ENCODE assay signal across 20 cellular contexts in the genomic region with DNA sequence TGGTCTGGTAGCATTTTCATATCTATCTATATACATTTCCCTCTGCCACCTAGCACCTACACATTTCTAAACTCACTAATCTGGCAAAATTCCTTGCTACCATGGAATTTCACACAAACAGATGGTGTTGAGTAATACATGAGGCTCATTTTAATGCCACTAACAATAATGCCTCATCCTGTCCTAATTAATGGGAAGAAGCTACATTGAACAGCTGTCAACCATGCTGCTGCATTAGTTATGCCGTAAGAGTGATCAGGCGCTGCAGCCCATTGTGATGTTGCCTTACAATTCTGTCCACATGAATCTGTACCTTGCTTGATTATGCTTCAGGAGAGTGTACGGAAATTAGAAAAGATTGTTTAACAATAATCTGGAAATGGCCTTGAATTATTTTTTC. TPM values are rescaled to one million over a fixed set of nuclear protein-coding genes. Genes with fewer than 3 reads are reported as not detected.
A peak's percentile ranks its signal among the peaks of the same experiment; 100 is the strongest.
DNase-seq lines count a peak whose midpoint lies in the region; ATAC-seq and TF ChIP-seq lines count a peak whose summit lies in the region.
"Had no signal": no experiment of that assay in that cellular context is flagged by ENCODE, and none has a peak within 500 bp of the region (broad histone marks: within the 10 kb centered on the region; RNA-seq: fewer than 3 reads in every experiment).

No MANE protein-coding gene starts in this region.

- H3K4me1 ChIP-seq in smooth muscle cell (ENCODE audit: low read depth), result peaks cover 8% of the 10 kb centered on the region
- no peaks in the 10 kb centered on the region for H3K4me1 ChIP-seq in prostate gland (replicated peaks)
- H3K4me1 ChIP-seq: neural progenitor cell had no signal

- peaks cover 100% of the 10 kb centered on the region for H4K20me1 ChIP-seq in smooth muscle cell (ENCODE audit: low read depth)

- 75% methylated on average over 3 of the region's 3 CpGs for WGBS in smooth muscle cell (ENCODE audit: low lambda C conversion rate)
- WGBS in prostate gland, result 84% methylated on average over 3 of the region's 3 CpGs

- DNase-seq in DMS 273 treated with DMSO at 0.1 percent for 48 hours (lab: John Stamatoyannopoulos, UW) (peak; percentile 84), NCI-H524 treated with DMSO at 0.1 percent for 48 hours (lab: John Stamatoyannopoulos, UW) (peak; percentile 96), fibroblast of gingiva (ENCODE audit: low read depth) (peak; percentile 71), smooth muscle cell (lab: John Stamatoyannopoulos, UW; ENCODE audit: unreplicated experiment) (no peak), prostate gland (ENCODE audit: low spot score) (no peak)
- DNase-seq: activated CD8-positive, alpha-beta T cell treated with anti-CD3 and anti-CD28 coated beads for 36 hours; activated naive CD8-positive, alpha-beta T cell treated with anti-CD3 and anti-CD28 coated beads, Interleukin-2, amount 10 ng/mL, durations not matched to agents 7 days and 5 days; activated T-cell treated with anti-CD3 and anti-CD28 coated beads, Interleukin-2, amount 50 U/mL, for 48 hours; BE2C; Calu3; effector CD4-positive, alpha-beta T cell; hypothalamus; midbrain; right cardiac atrium; stimulated activated CD4-positive, alpha-beta T cell treated with anti-CD3 and anti-CD28 coated beads, Interleukin-2, amount 100 ng/mL, for 24 hours; T-helper 1 cell had no signal

- H3K27me3 ChIP-seq in smooth muscle cell (ENCODE audit: low read depth) (no peaks in the 10 kb centered on the region), prostate gland (replicated peaks; ENCODE audit: insufficient read depth) (no peaks in the 10 kb centered on the region)
- H3K27me3 ChIP-seq: BE2C, neural progenitor cell had no signal

- H3K9me3 ChIP-seq in smooth muscle cell (replicated peaks; ENCODE audit: low read depth), result no peaks in the 10 kb centered on the region
- H3K9me3 ChIP-seq in prostate gland, result no peaks in the 10 kb centered on the region
- H3K9me3 ChIP-seq: BE2C had no signal

- no peak for ATAC-seq in HG03175 (IDR thresholded peaks at IDR 0.05; ENCODE audit: unreplicated experiment)
- no peak for ATAC-seq in SK-N-SH treated with all-trans-retinoic acid at 6 μM for 48 hours
- ATAC-seq: activated CD8-positive, alpha-beta T cell treated with anti-CD3 and anti-CD28 coated beads for 36 hours; right cardiac atrium had no signal

- intact Hi-C loops in prostate gland (cut with DNase I), result no loop called here

- H3K4me2 ChIP-seq in smooth muscle cell, result peak overlapping the region; percentile 15
- H3K4me2 ChIP-seq: neural progenitor cell had no signal

- no peak for TF ChIP-seq POLR2A in prostate gland (IDR thresholded peaks at IDR 0.05)

- H3K4me3 ChIP-seq in smooth muscle cell (no peak overlapping the region), prostate gland (no peak overlapping the region)
- H3K4me3 ChIP-seq: neural progenitor cell had no signal

- H3K79me2 ChIP-seq in smooth muscle cell (ENCODE audit: low read depth), result peaks cover 55% of the 10 kb centered on the region

- TF ChIP-seq CTCF in smooth muscle cell (IDR thresholded peaks at IDR 0.05; ENCODE audit: borderline replicate concordance, insufficient read depth, poor library complexity, severe bottlenecking) (no peak), prostate gland (IDR thresholded peaks at IDR 0.05) (no peak)

- H3F3A ChIP-seq in smooth muscle cell (ENCODE audit: low read depth), result peaks cover 96% of the 10 kb centered on the region

- H2AFZ ChIP-seq in smooth muscle cell (ENCODE audit: low read depth), result no peak overlapping the region
- H2AFZ ChIP-seq: neural progenitor cell had no signal

- H3K27ac ChIP-seq in smooth muscle cell (ENCODE audit: low read depth), result peak overlapping the region; percentile 99
- no peak overlapping the region for H3K27ac ChIP-seq in prostate gland
- H3K27ac ChIP-seq: neural progenitor cell, RWPE1 had no signal

- H3K36me3 ChIP-seq in smooth muscle cell (ENCODE audit: low read depth) (peaks cover 87% of the 10 kb centered on the region), prostate gland (no peaks in the 10 kb centered on the region)
- H3K36me3 ChIP-seq: BE2C had no signal

- H3K9ac ChIP-seq in smooth muscle cell (ENCODE audit: low read depth), result peak overlapping the region; percentile 4
- H3K9ac ChIP-seq: neural progenitor cell had no signal

TF ChIP-seq in SK-N-SH treated with all-trans-retinoic acid at 6 μM for 48 hours, 23 proteins besides CTCF, POLR2A, EP300 and RAD21:
- no peak for TF ChIP-seq ZNF8 (CRISPR knock-in tag; IDR thresholded peaks at IDR 0.05)

RNA-seq across cellular contexts. Expression of a gene that starts 23.2 kb away (rescaled TPM):
- 4,221 and 4,749 TPM in 2 replicates for total RNA-seq in smooth muscle cell
- polyA plus RNA-seq in smooth muscle cell, result 7,069 and 10,006 TPM in 2 replicates
- total RNA-seq in prostate gland, result 100 to 1,000 TPM in 1 of 2 donors, 10 to 100 TPM in 1; 51.2 to 805 TPM
- total RNA-seq: Calu3 had no signal

Comparison
In these comparisons a context has a peak if more than half of its experiments do, and no peak if none do; other contexts are left out.
1. DNase-seq: peak in DMS 273 treated with DMSO at 0.1 percent for 48 hours (single experiment), NCI-H524 treated with DMSO at 0.1 percent for 48 hours (single experiment) and fibroblast of gingiva (single experiment); none in smooth muscle cell (single experiment) and prostate gland (single experiment).